20 cellular contexts compared by ENCODE assay signal in genomic region chr2:12766421-12766879, GRCh38. TPM values are rescaled to one million over a fixed set of nuclear protein-coding genes. Genes with fewer than 3 reads are reported as not detected.
DNase-seq lines count a peak whose midpoint lies in the region; TF ChIP-seq lines count a peak whose summit lies in the region.
"Had no signal": no experiment of that assay in that cellular context is flagged by ENCODE, and none has a peak within 500 bp of the region (broad histone marks: within the 10 kb centered on the region; RNA-seq: fewer than 3 reads in every experiment).

No MANE protein-coding gene starts in this region.

- H3K27ac Mint-ChIP-seq in T-helper 2 cell treated with Interferon-gamma antibody and Interleukin-4, amounts not matched to agents 5 μg/mL and 100 μg/mL, for 36 hours: no peak overlapping the region
- H3K27ac Mint-ChIP-seq: H9 had no signal

- H3K36me3 ChIP-seq in osteoblast (ENCODE audit: insufficient read depth, low read length): no peaks in the 10 kb centered on the region
- H3K36me3 ChIP-seq: breast epithelium, upper lobe of left lung had no signal

- H3K4me1 ChIP-seq in osteoblast (ENCODE audit: insufficient read depth, low read length): peaks cover 47% of the 10 kb centered on the region
- H3K4me1 ChIP-seq: breast epithelium, upper lobe of left lung had no signal

- H3K27me3 ChIP-seq in osteoblast (ENCODE audit: insufficient read depth, low read length): no peaks in the 10 kb centered on the region
- H3K27me3 ChIP-seq: breast epithelium, upper lobe of left lung had no signal

- H3K4me3 Mint-ChIP-seq in T-helper 2 cell treated with Interferon-gamma antibody and Interleukin-4, amounts not matched to agents 5 μg/mL and 100 μg/mL, for 36 hours: no peak overlapping the region
- H3K4me3 Mint-ChIP-seq: H9 had no signal

- H3K27me3 Mint-ChIP-seq in T-helper 2 cell treated with Interferon-gamma antibody and Interleukin-4, amounts not matched to agents 5 μg/mL and 100 μg/mL, for 36 hours (ENCODE audit: low read depth): peaks cover 47% of the 10 kb centered on the region

- H3K27ac ChIP-seq in osteoblast (ENCODE audit: low read depth, low read length): peak overlapping the region; percentile 41
- H3K27ac ChIP-seq: breast epithelium, C4-2B, coronary artery, upper lobe of left lung had no signal

- H3K79me2 ChIP-seq in osteoblast (ENCODE audit: insufficient read depth, low read length): no peaks in the 10 kb centered on the region

- TF ChIP-seq CTCF in fibroblast of the aortic adventitia (IDR thresholded peaks at IDR 0.05; ENCODE audit: insufficient read depth, low read length) (no peak), osteoblast (IDR thresholded peaks at IDR 0.05; ENCODE audit: extremely low read depth, low read depth, low read length) (no peak), GM13977 (IDR thresholded peaks at IDR 0.05; ENCODE audit: extremely low read depth, insufficient read depth, missing control alignments) (no peak)

- H3K9me3 Mint-ChIP-seq in T-helper 2 cell treated with Interferon-gamma antibody and Interleukin-4, amounts not matched to agents 5 μg/mL and 100 μg/mL, for 36 hours: no peaks in the 10 kb centered on the region

- no peak overlapping the region for H3K4me2 ChIP-seq in osteoblast (ENCODE audit: insufficient read depth, low read length)

- peaks cover 3% of the 10 kb centered on the region for H3K4me1 Mint-ChIP-seq in T-helper 2 cell treated with Interferon-gamma antibody and Interleukin-4, amounts not matched to agents 5 μg/mL and 100 μg/mL, for 36 hours (ENCODE audit: low read depth)

- peak; percentile 37 for DNase-seq in EL
- DNase-seq in anterior cingulate cortex (lab: John Stamatoyannopoulos, UW): peak in 36 of 58 donors; percentile 7 to 79 (median 46)
- DNase-seq in fibroblast of the aortic adventitia (ENCODE audit: low read depth): peak; percentile 24
- peak; percentile 80 for DNase-seq in osteoblast (ENCODE audit: insufficient read length, low spot score, missing footprints)
- DNase-seq in T-helper 2 cell treated with Interferon-gamma antibody and Interleukin-4, amounts not matched to agents 5 μg/mL and 100 μg/mL, for 36 hours (ENCODE audit: low spot score): no peak
- no peak for DNase-seq in stimulated activated naive CD4-positive, alpha-beta T cell (lab: John Stamatoyannopoulos, UW)
- no peak for DNase-seq in GM13977 (ENCODE audit: low spot score)
- DNase-seq in NCI-H1105 treated with DMSO at 0.1 percent for 48 hours (lab: John Stamatoyannopoulos, UW): no peak
- DNase-seq: activated CD4-positive, alpha-beta T cell treated with anti-CD3 and anti-CD28 coated beads, Interleukin-2, amount 50 U/mL, for 4 hours; activated effector memory CD4-positive, alpha-beta T cell treated with anti-CD3 and anti-CD28 coated beads, Interleukin-2, amount 50 U/mL, for 16 hours; H9; kidney; MM.1S; NCI-H146; NCI-H510A treated with DMSO at 0.1 percent for 48 hours; upper lobe of left lung had no signal

- in situ Hi-C loops in GM13977 (cut with MboI; ENCODE audit: low pct_unique_long_range_greater_than_20kb, low sequenced_read_pairs, unreplicated experiment): no loop called here

- no peaks in the 10 kb centered on the region for H3K36me3 Mint-ChIP-seq in T-helper 2 cell treated with Interferon-gamma antibody and Interleukin-4, amounts not matched to agents 5 μg/mL and 100 μg/mL, for 36 hours (ENCODE audit: low read depth)

- H3K9me3 ChIP-seq in osteoblast (ENCODE audit: low read depth, low read length): no peaks in the 10 kb centered on the region
- H3K9me3 ChIP-seq: breast epithelium had no signal

- no peak overlapping the region for H3K4me3 ChIP-seq in fibroblast of the aortic adventitia (ENCODE audit: low read depth, low read length)
- no peak overlapping the region for H3K4me3 ChIP-seq in osteoblast (ENCODE audit: insufficient read depth, low read length)
- H3K4me3 ChIP-seq: breast epithelium, coronary artery, lung, upper lobe of left lung had no signal

- no peaks in the 10 kb centered on the region for H4K20me1 ChIP-seq in osteoblast (ENCODE audit: insufficient read depth, low read length)

- peak overlapping the region; percentile 61 for H2AFZ ChIP-seq in osteoblast (ENCODE audit: low read length)

RNA-seq across cellular contexts. Expression of gene TRIB2, which starts 49.7 kb away (rescaled TPM):
- total RNA-seq in fibroblast of the aortic adventitia (ENCODE audit: low replicate concordance) (39.9 and 112 TPM in 2 replicates), osteoblast (79.6 and 86.3 TPM in 2 replicates)

Comparison
In these comparisons a context has a peak if more than half of its experiments do, and no peak if none do; other contexts are left out.
1. DNase-seq: peak in EL (single experiment), anterior cingulate cortex (36 of 58), fibroblast of the aortic adventitia (single experiment) and osteoblast (single experiment); none in T-helper 2 cell treated with Interferon-gamma antibody and Interleukin-4, amounts not matched to agents 5 μg/mL and 100 μg/mL, for 36 hours (single experiment), stimulated activated naive CD4-positive, alpha-beta T cell (0 of 6), GM13977 (single experiment) and NCI-H1105 treated with DMSO at 0.1 percent for 48 hours (single experiment).